Comparison of ENCODE assay signal across 24 cellular contexts in genomic region chr10:103951942-103952341, GRCh38.
"Had no signal": no experiment of that assay in that cellular context is flagged by ENCODE, and none has a peak within 500 bp of the region (broad histone marks: within the 10 kb centered on the region; RNA-seq: fewer than 3 reads in every experiment).

No MANE protein-coding gene starts in this region.

- H3K9me3 Mint-ChIP-seq: immature natural killer cell had no signal

- H3K27ac Mint-ChIP-seq: activated naive CD4-positive, alpha-beta T cell treated with anti-CD3 and anti-CD28 coated beads, Interleukin-2, amount 10 ng/mL, durations not matched to agents 7 days and 5 days; activated naive CD8-positive, alpha-beta T cell treated with anti-CD3 and anti-CD28 coated beads, Interleukin-2, amount 50 U/mL, for 24 hours; immature natural killer cell had no signal

- ATAC-seq: activated naive CD8-positive, alpha-beta T cell treated with anti-CD3 and anti-CD28 coated beads, Interleukin-2, amount 50 U/mL, for 24 hours; heart right ventricle had no signal

- H3K4me3 Mint-ChIP-seq: activated naive CD4-positive, alpha-beta T cell treated with anti-CD3 and anti-CD28 coated beads, Interleukin-2, amount 10 ng/mL, durations not matched to agents 7 days and 5 days; activated naive CD8-positive, alpha-beta T cell treated with anti-CD3 and anti-CD28 coated beads, Interleukin-2, amount 50 U/mL, for 24 hours; immature natural killer cell had no signal

- H3K36me3 Mint-ChIP-seq: activated naive CD4-positive, alpha-beta T cell treated with anti-CD3 and anti-CD28 coated beads, Interleukin-2, amount 10 ng/mL, durations not matched to agents 7 days and 5 days had no signal

- H3K27me3 ChIP-seq: breast epithelium, heart right ventricle, ovary, thyroid gland had no signal

- DNase-seq: activated CD4-positive, alpha-beta T cell treated with anti-CD3 and anti-CD28 coated beads for 48 hours; activated CD4-positive, CD25-positive, alpha-beta regulatory T cell; activated CD8-positive, alpha-beta memory T cell treated with anti-CD3 and anti-CD28 coated beads, Interleukin-2, amount 50 U/mL, for 4 hours; activated effector memory CD4-positive, alpha-beta T cell treated with Interleukin-2 at 50 U/mL for 16 hours; activated naive CD4-positive, alpha-beta T cell treated with anti-CD3 and anti-CD28 coated beads, Interleukin-2, amount 10 ng/mL, durations not matched to agents 7 days and 5 days; activated naive CD8-positive, alpha-beta T cell treated with anti-CD3 and anti-CD28 coated beads, Interleukin-2, amount 50 U/mL, for 24 hours; activated T-cell treated with anti-CD3 and anti-CD28 coated beads, Interleukin-2, amount 50 U/mL, for 48 hours; aorta; effector CD4-positive, alpha-beta T cell; heart right ventricle; immature natural killer cell; kidney glomerular epithelial cell; left ventricle myocardium inferior; mammary epithelial cell; midbrain; ovary; stimulated activated CD4-positive, alpha-beta T cell treated with anti-CD3 and anti-CD28 coated beads, Interleukin-12 subunit alpha, Interleukin-12 subunit beta, amount 100 ng/mL, for 4 hours; stimulated activated CD4-positive, alpha-beta T cell treated with anti-CD3 and anti-CD28 coated beads, Interleukin-2, amount 100 ng/mL, for 24 hours; stimulated activated naive CD4-positive, alpha-beta T cell treated with Interleukin-2 at 50 U/mL for 16 hours; T-helper 1 cell; T-helper 9 cell; thyroid gland had no signal

- H3K4me1 ChIP-seq: breast epithelium, heart right ventricle, left ventricle myocardium inferior, thyroid gland had no signal

- H3K27ac ChIP-seq: breast epithelium, coronary artery, heart right ventricle, left ventricle myocardium inferior, ovary, thyroid gland had no signal

- H3K9me3 ChIP-seq: breast epithelium, ovary, thyroid gland had no signal

- H3K27me3 Mint-ChIP-seq: activated naive CD8-positive, alpha-beta T cell treated with anti-CD3 and anti-CD28 coated beads, Interleukin-2, amount 50 U/mL, for 24 hours had no signal

- H3K4me3 ChIP-seq: breast epithelium, coronary artery, heart right ventricle, left ventricle myocardium inferior, ovary, thyroid gland had no signal

- H3K36me3 ChIP-seq: breast epithelium, heart right ventricle, left ventricle myocardium inferior, ovary, thyroid gland had no signal
